In the genomic region with DNA sequence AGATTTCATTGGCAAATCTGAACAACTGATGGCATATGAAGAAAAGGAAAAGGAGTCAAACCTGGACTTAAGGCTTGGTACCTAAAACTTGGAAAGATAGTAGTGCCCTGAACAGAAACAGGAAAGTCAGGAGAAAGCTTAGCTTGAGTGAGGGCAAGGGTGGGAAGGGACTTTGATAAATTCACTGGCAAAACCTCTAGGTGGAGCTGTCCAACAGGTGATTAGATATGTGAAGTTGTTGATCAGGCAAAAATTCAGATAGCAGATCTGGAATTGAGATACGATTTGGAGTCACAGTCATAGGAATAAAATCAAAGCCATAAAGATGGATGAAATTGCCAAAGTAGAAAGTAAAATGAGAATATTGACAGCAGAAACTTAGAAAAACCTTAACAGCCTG, we compare ENCODE assay signal across 1 cellular context.
TF ChIP-seq lines count a peak whose summit lies in the region.

No MANE protein-coding gene starts in this region.

TF ChIP-seq in HepG2, 621 proteins besides CTCF, POLR2A, EP300 and RAD21:
- TF ChIP-seq SIX4 (CRISPR knock-in tag; IDR thresholded peaks at IDR 0.05): no peak
- no peak for TF ChIP-seq ZNF567 (CRISPR knock-in tag; IDR thresholded peaks at IDR 0.05; ENCODE audit: borderline replicate concordance)
- no peak for TF ChIP-seq ZNF737 (CRISPR knock-in tag; IDR thresholded peaks at IDR 0.05; ENCODE audit: borderline replicate concordance)
- TF ChIP-seq, protein P1, sequence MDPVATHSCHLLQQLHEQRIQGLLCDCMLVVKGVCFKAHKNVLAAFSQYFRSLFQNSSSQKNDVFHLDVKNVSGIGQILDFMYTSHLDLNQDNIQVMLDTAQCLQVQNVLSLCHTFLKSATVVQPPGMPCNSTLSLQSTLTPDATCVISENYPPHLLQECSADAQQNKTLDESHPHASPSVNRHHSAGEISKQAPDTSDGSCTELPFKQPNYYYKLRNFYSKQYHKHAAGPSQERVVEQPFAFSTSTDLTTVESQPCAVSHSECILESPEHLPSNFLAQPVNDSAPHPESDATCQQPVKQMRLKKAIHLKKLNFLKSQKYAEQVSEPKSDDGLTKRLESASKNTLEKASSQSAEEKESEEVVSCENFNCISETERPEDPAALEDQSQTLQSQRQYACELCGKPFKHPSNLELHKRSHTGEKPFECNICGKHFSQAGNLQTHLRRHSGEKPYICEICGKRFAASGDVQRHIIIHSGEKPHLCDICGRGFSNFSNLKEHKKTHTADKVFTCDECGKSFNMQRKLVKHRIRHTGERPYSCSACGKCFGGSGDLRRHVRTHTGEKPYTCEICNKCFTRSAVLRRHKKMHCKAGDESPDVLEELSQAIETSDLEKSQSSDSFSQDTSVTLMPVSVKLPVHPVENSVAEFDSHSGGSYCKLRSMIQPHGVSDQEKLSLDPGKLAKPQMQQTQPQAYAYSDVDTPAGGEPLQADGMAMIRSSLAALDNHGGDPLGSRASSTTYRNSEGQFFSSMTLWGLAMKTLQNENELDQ (CRISPR knock-in tag; IDR thresholded peaks at IDR 0.05; ENCODE audit: borderline replicate concordance): no peak
- no peak for TF ChIP-seq SP5 (CRISPR knock-in tag; IDR thresholded peaks at IDR 0.05; ENCODE audit: borderline replicate concordance, low read depth)
- TF ChIP-seq FOXA3 (CRISPR knock-in tag; IDR thresholded peaks at IDR 0.05): no peak
- TF ChIP-seq ETV6 (CRISPR knock-in tag; conservative IDR thresholded peaks at IDR 0.05): no peak
- TF ChIP-seq MAFK (conservative IDR thresholded peaks at IDR 0.05 in 1 of 2, IDR thresholded peaks at IDR 0.05 in 1 of 2; ENCODE audit: low read length in 2 of 2): peak; percentile 69 to 73
- TF ChIP-seq ZSCAN22 (CRISPR knock-in tag; IDR thresholded peaks at IDR 0.05): no peak
- peak; percentile 74 for TF ChIP-seq MAFF (IDR thresholded peaks at IDR 0.05; ENCODE audit: low read depth, low read length)
- no peak for TF ChIP-seq HHEX (CRISPR knock-in tag; IDR thresholded peaks at IDR 0.05)
- no peak for TF ChIP-seq ZNF598 (CRISPR knock-in tag; IDR thresholded peaks at IDR 0.05; ENCODE audit: borderline replicate concordance)
- TF ChIP-seq, protein P2, sequence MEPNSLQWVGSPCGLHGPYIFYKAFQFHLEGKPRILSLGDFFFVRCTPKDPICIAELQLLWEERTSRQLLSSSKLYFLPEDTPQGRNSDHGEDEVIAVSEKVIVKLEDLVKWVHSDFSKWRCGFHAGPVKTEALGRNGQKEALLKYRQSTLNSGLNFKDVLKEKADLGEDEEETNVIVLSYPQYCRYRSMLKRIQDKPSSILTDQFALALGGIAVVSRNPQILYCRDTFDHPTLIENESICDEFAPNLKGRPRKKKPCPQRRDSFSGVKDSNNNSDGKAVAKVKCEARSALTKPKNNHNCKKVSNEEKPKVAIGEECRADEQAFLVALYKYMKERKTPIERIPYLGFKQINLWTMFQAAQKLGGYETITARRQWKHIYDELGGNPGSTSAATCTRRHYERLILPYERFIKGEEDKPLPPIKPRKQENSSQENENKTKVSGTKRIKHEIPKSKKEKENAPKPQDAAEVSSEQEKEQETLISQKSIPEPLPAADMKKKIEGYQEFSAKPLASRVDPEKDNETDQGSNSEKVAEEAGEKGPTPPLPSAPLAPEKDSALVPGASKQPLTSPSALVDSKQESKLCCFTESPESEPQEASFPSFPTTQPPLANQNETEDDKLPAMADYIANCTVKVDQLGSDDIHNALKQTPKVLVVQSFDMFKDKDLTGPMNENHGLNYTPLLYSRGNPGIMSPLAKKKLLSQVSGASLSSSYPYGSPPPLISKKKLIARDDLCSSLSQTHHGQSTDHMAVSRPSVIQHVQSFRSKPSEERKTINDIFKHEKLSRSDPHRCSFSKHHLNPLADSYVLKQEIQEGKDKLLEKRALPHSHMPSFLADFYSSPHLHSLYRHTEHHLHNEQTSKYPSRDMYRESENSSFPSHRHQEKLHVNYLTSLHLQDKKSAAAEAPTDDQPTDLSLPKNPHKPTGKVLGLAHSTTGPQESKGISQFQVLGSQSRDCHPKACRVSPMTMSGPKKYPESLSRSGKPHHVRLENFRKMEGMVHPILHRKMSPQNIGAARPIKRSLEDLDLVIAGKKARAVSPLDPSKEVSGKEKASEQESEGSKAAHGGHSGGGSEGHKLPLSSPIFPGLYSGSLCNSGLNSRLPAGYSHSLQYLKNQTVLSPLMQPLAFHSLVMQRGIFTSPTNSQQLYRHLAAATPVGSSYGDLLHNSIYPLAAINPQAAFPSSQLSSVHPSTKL (CRISPR knock-in tag; IDR thresholded peaks at IDR 0.05): 0 out of 2 replicates have a peak, but pooled peaks have one; percentile 10
- TF ChIP-seq ZFP36L1 (CRISPR knock-in tag; IDR thresholded peaks at IDR 0.05): no peak
- TF ChIP-seq ZMYM3 (CRISPR knock-in tag; IDR thresholded peaks at IDR 0.05): no peak
- peak; percentile 78 for TF ChIP-seq STAG1 (CRISPR knock-in tag; IDR thresholded peaks at IDR 0.05)
- TF ChIP-seq ZNF776 (CRISPR knock-in tag; IDR thresholded peaks at IDR 0.05): no peak
- TF ChIP-seq ZNF343 (CRISPR knock-in tag; IDR thresholded peaks at IDR 0.05): no peak
- TF ChIP-seq ZC3H13 (CRISPR knock-in tag; IDR thresholded peaks at IDR 0.05): no peak
- TF ChIP-seq, protein P3, sequence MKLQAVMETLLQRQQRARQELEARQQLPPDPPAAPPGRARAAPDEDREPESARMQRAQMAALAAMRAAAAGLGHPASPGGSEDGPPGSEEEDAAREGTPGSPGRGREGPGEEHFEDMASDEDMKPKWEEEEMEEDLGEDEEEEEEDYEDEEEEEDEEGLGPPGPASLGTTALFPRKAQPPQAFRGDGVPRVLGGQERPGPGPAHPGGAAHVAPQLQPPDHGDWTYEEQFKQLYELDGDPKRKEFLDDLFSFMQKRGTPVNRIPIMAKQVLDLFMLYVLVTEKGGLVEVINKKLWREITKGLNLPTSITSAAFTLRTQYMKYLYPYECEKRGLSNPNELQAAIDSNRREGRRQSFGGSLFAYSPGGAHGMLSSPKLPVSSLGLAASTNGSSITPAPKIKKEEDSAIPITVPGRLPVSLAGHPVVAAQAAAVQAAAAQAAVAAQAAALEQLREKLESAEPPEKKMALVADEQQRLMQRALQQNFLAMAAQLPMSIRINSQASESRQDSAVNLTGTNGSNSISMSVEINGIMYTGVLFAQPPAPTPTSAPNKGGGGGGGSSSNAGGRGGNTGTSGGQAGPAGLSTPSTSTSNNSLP (IDR thresholded peaks at IDR 0.05; ENCODE audit: low read depth, low read length): peak; percentile 51
- peak; percentile 39; the same call in 1 of the 2 replicates for TF ChIP-seq SMC3 (IDR thresholded peaks at IDR 0.05; ENCODE audit: low read length)
TF ChIP-seq in HepG2: peak in this region for 6.
